In the genomic region with DNA sequence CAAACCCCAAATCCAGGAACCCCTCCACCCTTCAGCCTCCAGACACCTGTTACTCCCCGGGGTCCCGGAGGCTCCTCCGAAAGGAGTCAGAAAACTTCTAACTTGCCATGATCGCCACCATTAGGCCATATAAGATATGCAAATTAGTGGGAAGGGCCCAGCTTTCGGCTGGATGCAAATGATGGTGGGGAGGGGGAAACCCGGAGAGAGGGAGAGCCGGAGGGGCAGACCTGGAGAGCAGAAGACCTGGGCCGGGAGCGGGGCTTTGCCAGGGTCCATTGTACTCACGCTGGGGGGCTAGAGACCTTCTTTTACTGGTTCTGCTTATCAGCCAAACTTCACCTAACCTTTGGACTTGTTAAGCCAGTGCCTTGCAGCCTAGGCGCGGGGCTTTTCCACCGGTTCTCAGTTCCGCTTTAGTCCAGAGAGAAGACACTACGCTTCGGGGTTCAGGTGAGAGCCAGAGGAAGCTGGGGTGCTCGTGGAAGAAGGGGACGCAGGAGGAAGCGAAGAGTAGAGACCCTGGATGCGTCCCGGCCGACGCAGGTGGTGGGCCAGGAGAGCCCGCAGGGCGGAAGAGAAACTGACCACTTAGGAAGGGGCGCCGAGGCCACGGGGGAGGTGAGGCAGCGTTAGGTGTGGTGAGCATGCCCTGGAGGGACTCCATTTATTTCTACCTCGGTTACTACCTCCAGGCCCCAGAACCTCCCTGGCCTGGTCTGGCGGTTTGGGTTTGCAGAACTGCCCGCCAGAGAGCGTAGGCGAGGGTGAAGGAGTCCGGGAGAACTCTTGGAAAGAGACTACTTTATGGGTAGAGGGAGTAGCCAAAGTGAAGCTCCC, we compare ENCODE assay signal across 1 cellular context.
TF ChIP-seq lines count a peak whose summit lies in the region.

A gene with protein sequence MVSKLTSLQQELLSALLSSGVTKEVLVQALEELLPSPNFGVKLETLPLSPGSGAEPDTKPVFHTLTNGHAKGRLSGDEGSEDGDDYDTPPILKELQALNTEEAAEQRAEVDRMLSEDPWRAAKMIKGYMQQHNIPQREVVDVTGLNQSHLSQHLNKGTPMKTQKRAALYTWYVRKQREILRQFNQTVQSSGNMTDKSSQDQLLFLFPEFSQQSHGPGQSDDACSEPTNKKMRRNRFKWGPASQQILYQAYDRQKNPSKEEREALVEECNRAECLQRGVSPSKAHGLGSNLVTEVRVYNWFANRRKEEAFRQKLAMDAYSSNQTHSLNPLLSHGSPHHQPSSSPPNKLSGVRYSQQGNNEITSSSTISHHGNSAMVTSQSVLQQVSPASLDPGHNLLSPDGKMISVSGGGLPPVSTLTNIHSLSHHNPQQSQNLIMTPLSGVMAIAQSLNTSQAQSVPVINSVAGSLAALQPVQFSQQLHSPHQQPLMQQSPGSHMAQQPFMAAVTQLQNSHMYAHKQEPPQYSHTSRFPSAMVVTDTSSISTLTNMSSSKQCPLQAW (minus strand): TSS at position 99 of the 840 bp plus-strand sequence. CDS start 175 bp downstream, outside the sequence.

TF ChIP-seq in HepG2, 621 proteins besides CTCF, POLR2A, EP300 and RAD21 (continued from another document and continues in another):
- TF ChIP-seq, protein P1, sequence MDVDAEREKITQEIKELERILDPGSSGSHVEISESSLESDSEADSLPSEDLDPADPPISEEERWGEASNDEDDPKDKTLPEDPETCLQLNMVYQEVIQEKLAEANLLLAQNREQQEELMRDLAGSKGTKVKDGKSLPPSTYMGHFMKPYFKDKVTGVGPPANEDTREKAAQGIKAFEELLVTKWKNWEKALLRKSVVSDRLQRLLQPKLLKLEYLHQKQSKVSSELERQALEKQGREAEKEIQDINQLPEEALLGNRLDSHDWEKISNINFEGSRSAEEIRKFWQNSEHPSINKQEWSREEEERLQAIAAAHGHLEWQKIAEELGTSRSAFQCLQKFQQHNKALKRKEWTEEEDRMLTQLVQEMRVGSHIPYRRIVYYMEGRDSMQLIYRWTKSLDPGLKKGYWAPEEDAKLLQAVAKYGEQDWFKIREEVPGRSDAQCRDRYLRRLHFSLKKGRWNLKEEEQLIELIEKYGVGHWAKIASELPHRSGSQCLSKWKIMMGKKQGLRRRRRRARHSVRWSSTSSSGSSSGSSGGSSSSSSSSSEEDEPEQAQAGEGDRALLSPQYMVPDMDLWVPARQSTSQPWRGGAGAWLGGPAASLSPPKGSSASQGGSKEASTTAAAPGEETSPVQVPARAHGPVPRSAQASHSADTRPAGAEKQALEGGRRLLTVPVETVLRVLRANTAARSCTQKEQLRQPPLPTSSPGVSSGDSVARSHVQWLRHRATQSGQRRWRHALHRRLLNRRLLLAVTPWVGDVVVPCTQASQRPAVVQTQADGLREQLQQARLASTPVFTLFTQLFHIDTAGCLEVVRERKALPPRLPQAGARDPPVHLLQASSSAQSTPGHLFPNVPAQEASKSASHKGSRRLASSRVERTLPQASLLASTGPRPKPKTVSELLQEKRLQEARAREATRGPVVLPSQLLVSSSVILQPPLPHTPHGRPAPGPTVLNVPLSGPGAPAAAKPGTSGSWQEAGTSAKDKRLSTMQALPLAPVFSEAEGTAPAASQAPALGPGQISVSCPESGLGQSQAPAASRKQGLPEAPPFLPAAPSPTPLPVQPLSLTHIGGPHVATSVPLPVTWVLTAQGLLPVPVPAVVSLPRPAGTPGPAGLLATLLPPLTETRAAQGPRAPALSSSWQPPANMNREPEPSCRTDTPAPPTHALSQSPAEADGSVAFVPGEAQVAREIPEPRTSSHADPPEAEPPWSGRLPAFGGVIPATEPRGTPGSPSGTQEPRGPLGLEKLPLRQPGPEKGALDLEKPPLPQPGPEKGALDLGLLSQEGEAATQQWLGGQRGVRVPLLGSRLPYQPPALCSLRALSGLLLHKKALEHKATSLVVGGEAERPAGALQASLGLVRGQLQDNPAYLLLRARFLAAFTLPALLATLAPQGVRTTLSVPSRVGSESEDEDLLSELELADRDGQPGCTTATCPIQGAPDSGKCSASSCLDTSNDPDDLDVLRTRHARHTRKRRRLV (CRISPR knock-in tag; IDR thresholded peaks at IDR 0.05): peak; percentile 51; the same call in 1 of the 2 replicates
- peak; percentile 68 for TF ChIP-seq ZFY (CRISPR knock-in tag; IDR thresholded peaks at IDR 0.05)
- TF ChIP-seq REPIN1 (CRISPR knock-in tag; IDR thresholded peaks at IDR 0.05; ENCODE audit: borderline replicate concordance, low read depth): 0 out of 2 replicates have a peak, but pooled peaks have one; percentile 41
- TF ChIP-seq SP5 (CRISPR knock-in tag; IDR thresholded peaks at IDR 0.05; ENCODE audit: borderline replicate concordance, low read depth): no peak
- peak; percentile 53 for TF ChIP-seq BORCS8-MEF2B (CRISPR knock-in tag; IDR thresholded peaks at IDR 0.05)
- TF ChIP-seq, protein P2, sequence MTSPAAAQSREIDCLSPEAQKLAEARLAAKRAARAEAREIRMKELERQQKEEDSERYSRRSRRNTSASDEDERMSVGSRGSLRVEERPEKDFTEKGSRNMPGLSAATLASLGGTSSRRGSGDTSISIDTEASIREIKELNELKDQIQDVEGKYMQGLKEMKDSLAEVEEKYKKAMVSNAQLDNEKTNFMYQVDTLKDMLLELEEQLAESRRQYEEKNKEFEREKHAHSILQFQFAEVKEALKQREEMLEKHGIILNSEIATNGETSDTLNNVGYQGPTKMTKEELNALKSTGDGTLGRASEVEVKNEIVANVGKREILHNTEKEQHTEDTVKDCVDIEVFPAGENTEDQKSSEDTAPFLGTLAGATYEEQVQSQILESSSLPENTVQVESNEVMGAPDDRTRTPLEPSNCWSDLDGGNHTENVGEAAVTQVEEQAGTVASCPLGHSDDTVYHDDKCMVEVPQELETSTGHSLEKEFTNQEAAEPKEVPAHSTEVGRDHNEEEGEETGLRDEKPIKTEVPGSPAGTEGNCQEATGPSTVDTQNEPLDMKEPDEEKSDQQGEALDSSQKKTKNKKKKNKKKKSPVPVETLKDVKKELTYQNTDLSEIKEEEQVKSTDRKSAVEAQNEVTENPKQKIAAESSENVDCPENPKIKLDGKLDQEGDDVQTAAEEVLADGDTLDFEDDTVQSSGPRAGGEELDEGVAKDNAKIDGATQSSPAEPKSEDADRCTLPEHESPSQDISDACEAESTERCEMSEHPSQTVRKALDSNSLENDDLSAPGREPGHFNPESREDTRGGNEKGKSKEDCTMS (CRISPR knock-in tag; conservative IDR thresholded peaks at IDR 0.05): no peak
- TF ChIP-seq CSRNP1 (CRISPR knock-in tag; IDR thresholded peaks at IDR 0.05): peak; percentile 71; the same call in 1 of the 2 replicates
- 0 out of 2 replicates have a peak, but pooled peaks have one; percentile 61 for TF ChIP-seq ZNF256 (CRISPR knock-in tag; conservative IDR thresholded peaks at IDR 0.05)
- TF ChIP-seq ZNF839 (CRISPR knock-in tag; IDR thresholded peaks at IDR 0.05; ENCODE audit: borderline replicate concordance): 0 out of 2 replicates have a peak, but pooled peaks have one; percentile 75
- TF ChIP-seq, protein P3, sequence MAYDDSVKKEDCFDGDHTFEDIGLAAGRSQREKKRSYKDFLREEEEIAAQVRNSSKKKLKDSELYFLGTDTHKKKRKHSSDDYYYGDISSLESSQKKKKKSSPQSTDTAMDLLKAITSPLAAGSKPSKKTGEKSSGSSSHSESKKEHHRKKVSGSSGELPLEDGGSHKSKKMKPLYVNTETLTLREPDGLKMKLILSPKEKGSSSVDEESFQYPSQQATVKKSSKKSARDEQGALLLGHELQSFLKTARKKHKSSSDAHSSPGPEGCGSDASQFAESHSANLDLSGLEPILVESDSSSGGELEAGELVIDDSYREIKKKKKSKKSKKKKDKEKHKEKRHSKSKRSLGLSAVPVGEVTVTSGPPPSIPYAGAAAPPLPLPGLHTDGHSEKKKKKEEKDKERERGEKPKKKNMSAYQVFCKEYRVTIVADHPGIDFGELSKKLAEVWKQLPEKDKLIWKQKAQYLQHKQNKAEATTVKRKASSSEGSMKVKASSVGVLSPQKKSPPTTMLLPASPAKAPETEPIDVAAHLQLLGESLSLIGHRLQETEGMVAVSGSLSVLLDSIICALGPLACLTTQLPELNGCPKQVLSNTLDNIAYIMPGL (CRISPR knock-in tag; IDR thresholded peaks at IDR 0.05; ENCODE audit: borderline replicate concordance in 1 of 2, low read depth in 1 of 2): peak in 1 of 2 experiments; percentile 58; a peak in 2 of 4 replicates
- peak; percentile 77 for TF ChIP-seq ZNF687 (CRISPR knock-in tag; IDR thresholded peaks at IDR 0.05)
- TF ChIP-seq ZNF557 (CRISPR knock-in tag; IDR thresholded peaks at IDR 0.05): 0 out of 2 replicates have a peak, but pooled peaks have one; percentile 21
- TF ChIP-seq POLR2AphosphoS5 (IDR thresholded peaks at IDR 0.05; ENCODE audit: low read depth, low read length): peak; percentile 67
- TF ChIP-seq YEATS2 (CRISPR knock-in tag; IDR thresholded peaks at IDR 0.05; ENCODE audit: borderline replicate concordance): 0 out of 2 replicates have a peak, but pooled peaks have one; percentile 21
- TF ChIP-seq CHCHD3 (CRISPR knock-in tag; IDR thresholded peaks at IDR 0.05): no peak
- 0 out of 2 replicates have a peak, but pooled peaks have one; percentile 33 for TF ChIP-seq HIVEP1 (CRISPR knock-in tag; IDR thresholded peaks at IDR 0.05)
- TF ChIP-seq ZBTB20 (CRISPR knock-in tag; IDR thresholded peaks at IDR 0.05; ENCODE audit: borderline replicate concordance, low read depth): 0 out of 2 replicates have a peak, but pooled peaks have one; percentile 22
- TF ChIP-seq POLR2G (IDR thresholded peaks at IDR 0.05; ENCODE audit: low read depth, low read length): peak; percentile 65
- peak; percentile 26; the same call in 1 of the 2 replicates for TF ChIP-seq MED1 (CRISPR knock-in tag; IDR thresholded peaks at IDR 0.05)
- peak; percentile 56; the same call in 1 of the 2 replicates for TF ChIP-seq ZBTB3 (CRISPR knock-in tag; IDR thresholded peaks at IDR 0.05; ENCODE audit: borderline replicate concordance, low read depth)
- TF ChIP-seq HNRNPL (IDR thresholded peaks at IDR 0.05; ENCODE audit: low read depth, low read length): 0 out of 2 replicates have a peak, but pooled peaks have one; percentile 31
- no peak; the same call in 1 of the 2 replicates for TF ChIP-seq FOXO1 (CRISPR knock-in tag; IDR thresholded peaks at IDR 0.05)
- TF ChIP-seq, protein P4, sequence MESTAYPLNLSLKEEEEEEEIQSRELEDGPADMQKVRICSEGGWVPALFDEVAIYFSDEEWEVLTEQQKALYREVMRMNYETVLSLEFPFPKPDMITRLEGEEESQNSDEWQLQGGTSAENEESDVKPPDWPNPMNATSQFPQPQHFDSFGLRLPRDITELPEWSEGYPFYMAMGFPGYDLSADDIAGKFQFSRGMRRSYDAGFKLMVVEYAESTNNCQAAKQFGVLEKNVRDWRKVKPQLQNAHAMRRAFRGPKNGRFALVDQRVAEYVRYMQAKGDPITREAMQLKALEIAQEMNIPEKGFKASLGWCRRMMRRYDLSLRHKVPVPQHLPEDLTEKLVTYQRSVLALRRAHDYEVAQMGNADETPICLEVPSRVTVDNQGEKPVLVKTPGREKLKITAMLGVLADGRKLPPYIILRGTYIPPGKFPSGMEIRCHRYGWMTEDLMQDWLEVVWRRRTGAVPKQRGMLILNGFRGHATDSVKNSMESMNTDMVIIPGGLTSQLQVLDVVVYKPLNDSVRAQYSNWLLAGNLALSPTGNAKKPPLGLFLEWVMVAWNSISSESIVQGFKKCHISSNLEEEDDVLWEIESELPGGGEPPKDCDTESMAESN (CRISPR knock-in tag; conservative IDR thresholded peaks at IDR 0.05): 0 out of 2 replicates have a peak, but pooled peaks have one; percentile 16
- 0 out of 2 replicates have a peak, but pooled peaks have one; percentile 21 for TF ChIP-seq ZNF274 (CRISPR knock-in tag; IDR thresholded peaks at IDR 0.05)
- 0 out of 2 replicates have a peak, but pooled peaks have one; percentile 43 for TF ChIP-seq ZNF547 (CRISPR knock-in tag; IDR thresholded peaks at IDR 0.05)
- 0 out of 2 replicates have a peak, but pooled peaks have one; percentile 20 for TF ChIP-seq KLF11 (CRISPR knock-in tag; IDR thresholded peaks at IDR 0.05)
- peak; percentile 48; the same call in 1 of the 2 replicates for TF ChIP-seq HNF1B (CRISPR knock-in tag; IDR thresholded peaks at IDR 0.05)
